Comparison of ENCODE assay signal across 10 cellular contexts in the genomic region with DNA sequence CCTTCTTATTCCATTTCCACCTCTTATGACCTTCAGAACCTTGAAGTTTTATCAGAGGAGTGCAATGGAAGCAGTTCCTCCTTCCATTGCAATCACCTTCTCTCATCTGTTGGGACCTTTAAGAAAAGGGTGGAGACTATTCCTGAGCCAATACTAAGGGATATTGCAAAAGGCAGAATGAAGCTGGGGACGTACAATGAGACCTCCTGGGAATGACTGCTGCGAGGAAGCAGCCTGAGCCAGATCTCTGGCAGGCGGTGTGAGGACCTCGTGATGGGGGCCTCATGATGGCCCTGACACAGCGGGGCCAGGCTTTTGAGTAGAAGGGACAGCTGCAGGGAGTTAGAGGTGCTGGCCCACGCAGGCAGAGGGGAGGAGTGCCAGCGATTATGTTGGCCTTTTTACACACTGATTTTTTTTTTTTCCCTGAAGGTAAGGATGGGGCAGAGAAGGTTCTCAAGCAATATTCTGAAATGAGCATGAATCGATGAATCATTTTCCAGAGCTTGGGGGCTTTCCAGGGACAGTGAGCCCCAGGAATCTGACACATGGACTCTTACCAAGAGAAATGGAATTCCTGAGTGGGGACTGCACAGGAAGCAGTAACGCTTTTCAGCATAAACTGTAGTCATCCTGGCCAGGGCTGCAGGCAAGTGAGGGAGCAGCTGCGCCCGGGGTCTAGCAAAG. TPM values are rescaled to one million over a fixed set of nuclear protein-coding genes. Genes with fewer than 3 reads are reported as not detected.
DNase-seq lines count a peak whose midpoint lies in the region; ATAC-seq and TF ChIP-seq lines count a peak whose summit lies in the region.
"Had no signal": no experiment of that assay in that cellular context is flagged by ENCODE, and none has a peak within 500 bp of the region (broad histone marks: within the 10 kb centered on the region; RNA-seq: fewer than 3 reads in every experiment).

No MANE protein-coding gene starts in this region.

- no peaks in the 10 kb centered on the region for H3K36me3 ChIP-seq in mammary epithelial cell (ENCODE audit: insufficient read depth, low read length)

- no peaks in the 10 kb centered on the region for H4K20me1 ChIP-seq in mammary epithelial cell (ENCODE audit: insufficient read depth, low read length)

- DNase-seq in HT1080 (ENCODE audit: low read depth) (peak; percentile 88), mammary epithelial cell (peak; percentile 87), iris pigment epithelial cell (ENCODE audit: low read depth) (peak; percentile 92), stromal cell of bone marrow (ENCODE audit: low read depth) (peak; percentile 92)
- DNase-seq in stimulated activated CD4-positive, alpha-beta T cell treated with anti-CD3 and anti-CD28 coated beads, Interleukin-12 subunit alpha, Interleukin-12 subunit beta, amount 100 ng/mL, for 4 hours = no peak
- no peak for DNase-seq in activated T-helper 1 cell treated with anti-CD3 and anti-CD28 coated beads, Interleukin-12 subunit alpha, Interleukin-12 subunit beta, Interleukin-2, Interleukin-4 antibody, amounts not matched to agents 30 ng/mL and 10 ng/mL and 1 ng/mL, durations not matched to agents 14 hours and 24 hours and 36 hours (ENCODE audit: low spot score)
- DNase-seq in activated CD4-positive, alpha-beta T cell treated with anti-CD3 and anti-CD28 coated beads for 36 hours = no peak
- DNase-seq: NCI-H2171 treated with DMSO at 0.1 percent for 48 hours had no signal

- no peak overlapping the region for H3K27ac Mint-ChIP-seq in activated T-helper 1 cell treated with anti-CD3 and anti-CD28 coated beads, Interleukin-12 subunit alpha, Interleukin-12 subunit beta, Interleukin-2, Interleukin-4 antibody, amounts not matched to agents 30 ng/mL and 10 ng/mL and 1 ng/mL, durations not matched to agents 14 hours and 24 hours and 36 hours
- H3K27ac Mint-ChIP-seq in activated CD4-positive, alpha-beta T cell treated with anti-CD3 and anti-CD28 coated beads for 36 hours = no peak overlapping the region

- ATAC-seq in activated CD4-positive, alpha-beta T cell treated with anti-CD3 and anti-CD28 coated beads for 36 hours = no peak
- ATAC-seq in HG03135 (IDR thresholded peaks at IDR 0.05; ENCODE audit: unreplicated experiment) = no peak
- ATAC-seq: GM12878 had no signal

- peaks cover 7% of the 10 kb centered on the region for H3K27me3 Mint-ChIP-seq in activated T-helper 1 cell treated with anti-CD3 and anti-CD28 coated beads, Interleukin-12 subunit alpha, Interleukin-12 subunit beta, Interleukin-2, Interleukin-4 antibody, amounts not matched to agents 30 ng/mL and 10 ng/mL and 1 ng/mL, durations not matched to agents 14 hours and 24 hours and 36 hours (ENCODE audit: insufficient read depth)
- peaks cover 10% of the 10 kb centered on the region for H3K27me3 Mint-ChIP-seq in activated CD4-positive, alpha-beta T cell treated with anti-CD3 and anti-CD28 coated beads for 36 hours

- intact Hi-C loops in mammary epithelial cell (cut with micrococcal nuclease) = loop anchor here (1.0 to 10.0 kb wide), 2 partner anchors 23 to 317 kb away; no protein-coding TSS in a partner anchor
- intact Hi-C loops in activated T-helper 1 cell treated with anti-CD3 and anti-CD28 coated beads, Interleukin-12 subunit alpha, Interleukin-12 subunit beta, Interleukin-2, Interleukin-4 antibody, amounts not matched to agents 30 ng/mL and 10 ng/mL and 1 ng/mL, durations not matched to agents 14 hours and 24 hours and 36 hours (cut with micrococcal nuclease) = no loop called here
- intact Hi-C loops in activated CD4-positive, alpha-beta T cell treated with anti-CD3 and anti-CD28 coated beads for 36 hours (cut with DNase I, micrococcal nuclease) = no loop called here

- H3K27me3 ChIP-seq in mammary epithelial cell (ENCODE audit: insufficient read depth, low read length) = no peaks in the 10 kb centered on the region

- H3K9me3 Mint-ChIP-seq in activated T-helper 1 cell treated with anti-CD3 and anti-CD28 coated beads, Interleukin-12 subunit alpha, Interleukin-12 subunit beta, Interleukin-2, Interleukin-4 antibody, amounts not matched to agents 30 ng/mL and 10 ng/mL and 1 ng/mL, durations not matched to agents 14 hours and 24 hours and 36 hours = no peaks in the 10 kb centered on the region
- no peaks in the 10 kb centered on the region for H3K9me3 Mint-ChIP-seq in activated CD4-positive, alpha-beta T cell treated with anti-CD3 and anti-CD28 coated beads for 36 hours (ENCODE audit: low read depth)

- H2AFZ ChIP-seq in mammary epithelial cell (ENCODE audit: low read depth, low read length) = peak overlapping the region; percentile 77

- no peak overlapping the region for H3K4me3 Mint-ChIP-seq in activated T-helper 1 cell treated with anti-CD3 and anti-CD28 coated beads, Interleukin-12 subunit alpha, Interleukin-12 subunit beta, Interleukin-2, Interleukin-4 antibody, amounts not matched to agents 30 ng/mL and 10 ng/mL and 1 ng/mL, durations not matched to agents 14 hours and 24 hours and 36 hours
- H3K4me3 Mint-ChIP-seq in activated CD4-positive, alpha-beta T cell treated with anti-CD3 and anti-CD28 coated beads for 36 hours = no peak overlapping the region

- 5% methylated on average over 9 of the region's 11 CpGs for whole genome bisulfite sequencing in mammary epithelial cell (ENCODE audit: low coverage, missing lambda C conversion rate)

- BruUV-seq in mammary epithelial cell (replicated peaks; lab: Mats Ljungman, UMichigan) = TSS peak; percentile 87

- H3K4me2 ChIP-seq in mammary epithelial cell (ENCODE audit: insufficient read depth, low read depth, low read length) = peak overlapping the region; percentile 51

- H3K9me3 ChIP-seq in mammary epithelial cell (replicated peaks; ENCODE audit: insufficient read depth, low read length) = no peaks in the 10 kb centered on the region

- no peak for TF ChIP-seq CTCF in mammary epithelial cell (conservative IDR thresholded peaks at IDR 0.05 in 1 of 2, IDR thresholded peaks at IDR 0.05 in 1 of 2; ENCODE audit: extremely low read depth in 1 of 2, insufficient read depth in 1 of 2, low read depth in 1 of 2, low read length in 2 of 2)

- H3K4me1 ChIP-seq in mammary epithelial cell (ENCODE audit: insufficient read depth, low read length) = peaks cover 48% of the 10 kb centered on the region

- dilution Hi-C loops in mammary epithelial cell (cut with HindIII; ENCODE audit: low sequenced_read_pairs) = loop anchor here (5.0 kb wide), 1 partner anchor 129 kb away; no protein-coding TSS in a partner anchor

- in situ Hi-C loops in mammary epithelial cell (cut with MboI; ENCODE audit: low sequenced_read_pairs in 2 of 2) = loop anchor here in 1 of 2 donors (10.0 kb wide), 1 partner anchor 77 kb away; the partner anchor contains the start of gene MATN3

- no peaks in the 10 kb centered on the region for H3K4me1 Mint-ChIP-seq in activated T-helper 1 cell treated with anti-CD3 and anti-CD28 coated beads, Interleukin-12 subunit alpha, Interleukin-12 subunit beta, Interleukin-2, Interleukin-4 antibody, amounts not matched to agents 30 ng/mL and 10 ng/mL and 1 ng/mL, durations not matched to agents 14 hours and 24 hours and 36 hours (ENCODE audit: low read depth)
- no peaks in the 10 kb centered on the region for H3K4me1 Mint-ChIP-seq in activated CD4-positive, alpha-beta T cell treated with anti-CD3 and anti-CD28 coated beads for 36 hours

- POLR2A ChIA-PET in activated CD4-positive, alpha-beta T cell treated with anti-CD3 and anti-CD28 coated beads for 36 hours (lab: Charles Lee) = interaction anchor here (0.7 kb wide), 1 partner anchor 527 kb away, joined by 5 read pairs; no protein-coding TSS in a partner anchor

- H3K4me3 ChIP-seq in mammary epithelial cell (replicated peaks in 1 of 3; ENCODE audit: insufficient read depth in 1 of 3, low read depth in 2 of 3, low read length in 3 of 3) = no peak overlapping the region
- H3K4me3 ChIP-seq: GM12878 had no signal

- peak overlapping the region; percentile 15 for H3K9ac ChIP-seq in mammary epithelial cell (ENCODE audit: insufficient read depth, low read length)

- peak overlapping the region; percentile 70 for H3K27ac ChIP-seq in mammary epithelial cell (ENCODE audit: insufficient read depth, low read depth, low read length)

- CTCF ChIA-PET in mammary epithelial cell (lab: Charles Lee; ENCODE audit: low non-redundant PET) = no interaction called here
- CTCF ChIA-PET in activated CD4-positive, alpha-beta T cell treated with anti-CD3 and anti-CD28 coated beads for 36 hours (lab: Charles Lee) = interaction anchor here (1.0 kb wide), 2 partner anchors 76 to 78 kb away, joined by 3 read pairs; no protein-coding TSS in a partner anchor

- no peaks in the 10 kb centered on the region for H3K79me2 ChIP-seq in mammary epithelial cell (ENCODE audit: insufficient read depth, low read length)

- no peaks in the 10 kb centered on the region for H3K36me3 Mint-ChIP-seq in activated T-helper 1 cell treated with anti-CD3 and anti-CD28 coated beads, Interleukin-12 subunit alpha, Interleukin-12 subunit beta, Interleukin-2, Interleukin-4 antibody, amounts not matched to agents 30 ng/mL and 10 ng/mL and 1 ng/mL, durations not matched to agents 14 hours and 24 hours and 36 hours (ENCODE audit: low read depth)
- no peaks in the 10 kb centered on the region for H3K36me3 Mint-ChIP-seq in activated CD4-positive, alpha-beta T cell treated with anti-CD3 and anti-CD28 coated beads for 36 hours (ENCODE audit: low read depth)

RNA-seq across cellular contexts. Expression of gene LAPTM4A, which starts 40.0 kb away (rescaled TPM):
- total RNA-seq in HT1080 (2014; rRNA removed; shearing (Covaris generic)) = 21.3 and 36.6 TPM in 2 replicates
- 121 and 125 TPM in 2 replicates for polyA plus RNA-seq in HT1080 (2015; cell fraction: cytosol; rRNA removed)
- 118 and 119 TPM in 2 replicates for polyA plus RNA-seq in HT1080 (2015; cell fraction: nucleus; rRNA removed)
- 100 to 1,000 TPM; 160 to 162 TPM for total RNA-seq in mammary epithelial cell
- 223 TPM for polyA plus RNA-seq in mammary epithelial cell
- 181 TPM for polyA minus RNA-seq in mammary epithelial cell
- total RNA-seq in activated T-helper 1 cell treated with anti-CD3 and anti-CD28 coated beads, Interleukin-12 subunit alpha, Interleukin-12 subunit beta, Interleukin-2, Interleukin-4 antibody, amounts not matched to agents 30 ng/mL and 10 ng/mL and 1 ng/mL, durations not matched to agents 14 hours and 24 hours and 36 hours = 25.5 and 29.1 TPM in 2 replicates
- 10 to 100 TPM; 22.5 to 41.9 TPM for total RNA-seq in activated CD4-positive, alpha-beta T cell treated with anti-CD3 and anti-CD28 coated beads for 36 hours

Comparison
In these comparisons a context has a peak if more than half of its experiments do, and no peak if none do; other contexts are left out.
1. DNase-seq: peak in HT1080 (single experiment), mammary epithelial cell (single experiment), iris pigment epithelial cell (single experiment) and stromal cell of bone marrow (single experiment); none in stimulated activated CD4-positive, alpha-beta T cell treated with anti-CD3 and anti-CD28 coated beads, Interleukin-12 subunit alpha, Interleukin-12 subunit beta, amount 100 ng/mL, for 4 hours (single experiment), activated T-helper 1 cell treated with anti-CD3 and anti-CD28 coated beads, Interleukin-12 subunit alpha, Interleukin-12 subunit beta, Interleukin-2, Interleukin-4 antibody, amounts not matched to agents 30 ng/mL and 10 ng/mL and 1 ng/mL, durations not matched to agents 14 hours and 24 hours and 36 hours (single experiment) and activated CD4-positive, alpha-beta T cell treated with anti-CD3 and anti-CD28 coated beads for 36 hours (single experiment).